In genomic region chr15:45449878-45450277, GRCh38 we compare ENCODE assay signal across 15 cellular contexts.
DNase-seq lines count a peak whose midpoint lies in the region; ATAC-seq, FAIRE-seq and TF ChIP-seq lines count a peak whose summit lies in the region.
"Had no signal": no experiment of that assay in that cellular context is flagged by ENCODE, and none has a peak within 500 bp of the region (broad histone marks: within the 10 kb centered on the region; RNA-seq: fewer than 3 reads in every experiment).

No MANE protein-coding gene starts in this region.

- H4K20me1 ChIP-seq in MM.1S (ENCODE audit: insufficient read depth, low read length), result no peaks in the 10 kb centered on the region

- POLR2A ChIA-PET in CD8-positive, alpha-beta T cell (lab: Charles Lee), result no interaction called here

- no peaks in the 10 kb centered on the region; the same call in 1 of the 2 replicates for H3F3A ChIP-seq in MM.1S (ENCODE audit: insufficient read depth, low read length)

- peaks cover 12% of the 10 kb centered on the region for H3K4me1 Mint-ChIP-seq in CD8-positive, alpha-beta T cell (ENCODE audit: low read depth)

- H3K9me3 ChIP-seq in MM.1S (replicated peaks; ENCODE audit: insufficient read depth, low read length) (no peaks in the 10 kb centered on the region), pancreas (no peaks in the 10 kb centered on the region), uterus (no peaks in the 10 kb centered on the region)
- no peaks in the 10 kb centered on the region for H3K9me3 ChIP-seq in CD8-positive, alpha-beta T cell (ENCODE audit: low read length)

- H3K27ac Mint-ChIP-seq in CD8-positive, alpha-beta T cell, result no peak overlapping the region

- no peak overlapping the region for H3K4me2 ChIP-seq in MM.1S (ENCODE audit: low read depth, low read length)

- H3K79me2 ChIP-seq in MM.1S (ENCODE audit: low read length), result no peaks in the 10 kb centered on the region

- CTCF ChIA-PET in CD8-positive, alpha-beta T cell (lab: Charles Lee), result interaction anchor here (0.9 to 1.4 kb wide), 2 partner anchors 8 to 19 kb away, joined by 4 to 5 read pairs; no protein-coding TSS in a partner anchor

- H3K27me3 Mint-ChIP-seq in CD8-positive, alpha-beta T cell (ENCODE audit: low read depth), result no peaks in the 10 kb centered on the region

- no peaks in the 10 kb centered on the region for H3K9me2 ChIP-seq in MM.1S (replicated peaks; ENCODE audit: insufficient read depth, low read length)

- intact Hi-C loops in pancreas (cut with DNase I) (loop anchor here in 1 of 3 donors (10.0 kb wide), 1 partner anchor 165 kb away; no protein-coding TSS in a partner anchor), uterus (cut with DNase I; ENCODE audit: low total_unique reads) (loop anchor here (10.0 kb wide), 1 partner anchor 165 kb away; no protein-coding TSS in a partner anchor)
- intact Hi-C loops in CD8-positive, alpha-beta T cell (cut with DNase I, micrococcal nuclease), result no loop called here

- TF ChIP-seq POLR2A in uterus (IDR thresholded peaks at IDR 0.05), result no peak

- peak; percentile 77 for DNase-seq in COLO668 (lab: John Stamatoyannopoulos, UW; ENCODE audit: unreplicated experiment)
- peak; percentile 27 for DNase-seq in MM.1S
- peak; percentile 90 for DNase-seq in epithelial cell of prostate (ENCODE audit: low read depth, low spot score)
- peak; percentile 66 to 88 (median 76) for DNase-seq in pancreas
- no peak for DNase-seq in GM20000 (ENCODE audit: low spot score)
- no peak for DNase-seq in uterus
- no peak for DNase-seq in CD8-positive, alpha-beta T cell
- DNase-seq: KG1; mesendoderm; nucleus accumbens; stimulated activated naive CD4-positive, alpha-beta T cell had no signal

- FAIRE-seq in pancreas (lab: Jason Lieb, UNC), result no peak
- FAIRE-seq: D721Med, endometrium had no signal

- peak overlapping the region; percentile 21; the same call in 1 of the 2 replicates for H2AFZ ChIP-seq in MM.1S (ENCODE audit: low read length)

- H3K4me1 ChIP-seq in MM.1S (ENCODE audit: low read length), result peaks cover 15% of the 10 kb centered on the region
- H3K4me1 ChIP-seq in pancreas, result peaks cover 0 to 35% (median 0%) of the 10 kb centered on the region in 3 donors
- no peaks in the 10 kb centered on the region for H3K4me1 ChIP-seq in uterus
- H3K4me1 ChIP-seq in CD8-positive, alpha-beta T cell (ENCODE audit: insufficient read depth, low read length), result peaks cover 8% of the 10 kb centered on the region

- WGBS in pancreas, 2 donors, result 35 to 48% methylated on average over 11 of the region's 11 CpGs

- H3K4me3 Mint-ChIP-seq in CD8-positive, alpha-beta T cell, result no peak overlapping the region

- H3K36me3 ChIP-seq in MM.1S (replicated peaks; ENCODE audit: insufficient read depth, low read length), result no peaks in the 10 kb centered on the region
- H3K36me3 ChIP-seq in pancreas, result no peaks in the 10 kb centered on the region
- H3K36me3 ChIP-seq in uterus, result no peaks in the 10 kb centered on the region
- no peaks in the 10 kb centered on the region for H3K36me3 ChIP-seq in CD8-positive, alpha-beta T cell (ENCODE audit: insufficient read depth, low read length)

- no peak overlapping the region for H3K27ac ChIP-seq in MM.1S (ENCODE audit: low read length)
- H3K27ac ChIP-seq in epithelial cell of prostate, result peak overlapping the region; percentile 49
- peak overlapping the region in 2 of 4 donors; percentile 66 to 89 for H3K27ac ChIP-seq in pancreas
- H3K27ac ChIP-seq in uterus, result no peak overlapping the region
- no peak overlapping the region for H3K27ac ChIP-seq in CD8-positive, alpha-beta T cell (ENCODE audit: low read depth, low read length)

- ATAC-seq in pancreas (peak; percentile 64 to 80 (median 80)), GM18520 (IDR thresholded peaks at IDR 0.05; ENCODE audit: unreplicated experiment) (no peak)
- no peak for ATAC-seq in CD8-positive, alpha-beta T cell

- TF ChIP-seq CTCF in MM.1S (IDR thresholded peaks at IDR 0.05; ENCODE audit: low read length) (no peak), pancreas (IDR thresholded peaks at IDR 0.05) (no peak), GM20000 (IDR thresholded peaks at IDR 0.05; ENCODE audit: extremely low read depth, missing control alignments) (no peak), uterus (IDR thresholded peaks at IDR 0.05) (no peak)
- TF ChIP-seq CTCF in CD8-positive, alpha-beta T cell (IDR thresholded peaks at IDR 0.05), result no peak

- H3K36me3 Mint-ChIP-seq in CD8-positive, alpha-beta T cell, result no peaks in the 10 kb centered on the region

- H3K9me3 Mint-ChIP-seq in CD8-positive, alpha-beta T cell, result no peaks in the 10 kb centered on the region

- H3K27me3 ChIP-seq in MM.1S (replicated peaks; ENCODE audit: insufficient read depth, low read length) (no peaks in the 10 kb centered on the region), pancreas (no peaks in the 10 kb centered on the region), uterus (no peaks in the 10 kb centered on the region)
- H3K27me3 ChIP-seq in CD8-positive, alpha-beta T cell (ENCODE audit: insufficient read depth, low read length), result no peaks in the 10 kb centered on the region

- no peak overlapping the region for H3K9ac ChIP-seq in MM.1S (ENCODE audit: low read length)

- H3K4me3 ChIP-seq in MM.1S (ENCODE audit: low read length) (no peak overlapping the region), pancreas (peak overlapping the region in 2 of 4 donors; percentile 12 to 39), uterus (no peak overlapping the region)
- no peak overlapping the region for H3K4me3 ChIP-seq in CD8-positive, alpha-beta T cell (ENCODE audit: low read depth, low read length)
- H3K4me3 ChIP-seq: skin epidermis had no signal

Comparison
In these comparisons a context has a peak if more than half of its experiments do, and no peak if none do; other contexts are left out.
1. DNase-seq: peak in COLO668 (single experiment), MM.1S (single experiment), epithelial cell of prostate (single experiment) and pancreas (6 of 6); none in GM20000 (single experiment), uterus (0 of 2) and CD8-positive, alpha-beta T cell (0 of 7).
2. ATAC-seq: peak in pancreas (4 of 4); none in GM18520 (single experiment) and CD8-positive, alpha-beta T cell (single experiment).